ENCODE assay signal across 8 cellular contexts in genomic region chr16:79679334-79679733, GRCh38.
"Had no signal": no experiment of that assay in that cellular context is flagged by ENCODE, and none has a peak within 500 bp of the region (broad histone marks: within the 10 kb centered on the region; RNA-seq: fewer than 3 reads in every experiment).

No MANE protein-coding gene starts in this region.

- H3K4me2 ChIP-seq: GM23338 had no signal

- ATAC-seq: GM23338 had no signal

- FAIRE-seq: H1, H54, HTR-8/SVneo had no signal

- H3K4me3 ChIP-seq: GM23338 had no signal

- DNase-seq: H9, HCEC 1CT, HFFc6, KG1 had no signal
